In genomic region chr5:18314192-18314778, GRCh38 we compare ENCODE assay signal across 9 cellular contexts.
DNase-seq lines count a peak whose midpoint lies in the region.
"Had no signal": no experiment of that assay in that cellular context is flagged by ENCODE, and none has a peak within 500 bp of the region (broad histone marks: within the 10 kb centered on the region; RNA-seq: fewer than 3 reads in every experiment).

No MANE protein-coding gene starts in this region.

- H3K9me3 Mint-ChIP-seq in T-helper 2 cell treated with Interferon-gamma antibody and Interleukin-4, amounts not matched to agents 5 μg/mL and 100 μg/mL, for 36 hours = no peaks in the 10 kb centered on the region

- no peak overlapping the region for H3K4me3 Mint-ChIP-seq in T-helper 2 cell treated with Interferon-gamma antibody and Interleukin-4, amounts not matched to agents 5 μg/mL and 100 μg/mL, for 36 hours
- H3K4me3 Mint-ChIP-seq: CD4-positive, CD25-positive, alpha-beta regulatory T cell had no signal

- H3K27ac Mint-ChIP-seq in T-helper 2 cell treated with Interferon-gamma antibody and Interleukin-4, amounts not matched to agents 5 μg/mL and 100 μg/mL, for 36 hours = no peak overlapping the region
- H3K27ac Mint-ChIP-seq: CD4-positive, CD25-positive, alpha-beta regulatory T cell had no signal

- DNase-seq in NCI-H2196 (lab: John Stamatoyannopoulos, UW; ENCODE audit: unreplicated experiment) (peak; percentile 29), NCI-H2196 treated with DMSO at 0.1 percent for 48 hours (lab: John Stamatoyannopoulos, UW; ENCODE audit: unreplicated experiment) (no peak), NAMALWA (ENCODE audit: low spot score) (peak; percentile 55), T47D (ENCODE audit: low read depth in 1 of 2, low spot score in 1 of 2) (peak; percentile 21 to 37), myocyte (ENCODE audit: low read depth) (peak; percentile 45), retina (no peak)
- DNase-seq in T-helper 2 cell treated with Interferon-gamma antibody and Interleukin-4, amounts not matched to agents 5 μg/mL and 100 μg/mL, for 36 hours (ENCODE audit: low spot score) = no peak
- no peak for DNase-seq in stimulated activated CD4-positive, alpha-beta T cell treated with anti-CD3 and anti-CD28 coated beads, Interleukin-4, amount 100 ng/mL, for 24 hours

- no peaks in the 10 kb centered on the region for H3K36me3 Mint-ChIP-seq in T-helper 2 cell treated with Interferon-gamma antibody and Interleukin-4, amounts not matched to agents 5 μg/mL and 100 μg/mL, for 36 hours (ENCODE audit: low read depth)
- H3K36me3 Mint-ChIP-seq: CD4-positive, CD25-positive, alpha-beta regulatory T cell had no signal

- H3K27me3 Mint-ChIP-seq in T-helper 2 cell treated with Interferon-gamma antibody and Interleukin-4, amounts not matched to agents 5 μg/mL and 100 μg/mL, for 36 hours (ENCODE audit: low read depth) = no peaks in the 10 kb centered on the region
- H3K27me3 Mint-ChIP-seq: CD4-positive, CD25-positive, alpha-beta regulatory T cell had no signal

- H3K4me1 Mint-ChIP-seq in T-helper 2 cell treated with Interferon-gamma antibody and Interleukin-4, amounts not matched to agents 5 μg/mL and 100 μg/mL, for 36 hours (ENCODE audit: low read depth) = no peaks in the 10 kb centered on the region
- H3K4me1 Mint-ChIP-seq: CD4-positive, CD25-positive, alpha-beta regulatory T cell had no signal

- in situ Hi-C loops in T47D (cut with HindIII; ENCODE audit: low pct_unique_long_range_greater_than_20kb, low sequenced_read_pairs) = no loop called here

Comparison
In these comparisons a context has a peak if more than half of its experiments do, and no peak if none do; other contexts are left out.
1. DNase-seq: peak in NCI-H2196 (single experiment), NAMALWA (single experiment), T47D (2 of 2) and myocyte (single experiment); none in NCI-H2196 treated with DMSO at 0.1 percent for 48 hours (single experiment), retina (single experiment), T-helper 2 cell treated with Interferon-gamma antibody and Interleukin-4, amounts not matched to agents 5 μg/mL and 100 μg/mL, for 36 hours (single experiment) and stimulated activated CD4-positive, alpha-beta T cell treated with anti-CD3 and anti-CD28 coated beads, Interleukin-4, amount 100 ng/mL, for 24 hours (single experiment).